In genomic region chr10:5603091-5603847, GRCh38 we compare ENCODE assay signal across 18 cellular contexts.
"Had no signal": no experiment of that assay in that cellular context is flagged by ENCODE, and none has a peak within 500 bp of the region (broad histone marks: within the 10 kb centered on the region; RNA-seq: fewer than 3 reads in every experiment).

No MANE protein-coding gene starts in this region.

- H3K9me3 Mint-ChIP-seq: activated T-helper 2 cell treated with anti-CD3 and anti-CD28 coated beads, Interferon-gamma antibody, Interleukin-2, Interleukin-4, amounts not matched to agents 10 μg/mL and 5 μg/mL and 100 μg/mL, durations not matched to agents 14 hours and 24 hours and 36 hours; stimulated activated effector memory CD8-positive, alpha-beta T cell treated with anti-CD3 and anti-CD28 coated beads, Interleukin-12 subunit alpha, Interleukin-12 subunit beta, amount 100 ng/mL, for 72 hours had no signal

- H3K36me3 ChIP-seq: brain microvascular endothelial cell, colonic mucosa, gastrocnemius medialis, heart left ventricle, left ventricle myocardium inferior, sigmoid colon, stomach had no signal

- ATAC-seq: esophagus mucosa; gastrocnemius medialis; heart left ventricle; stimulated activated effector memory CD8-positive, alpha-beta T cell treated with anti-CD3 and anti-CD28 coated beads, Interleukin-12 subunit alpha, Interleukin-12 subunit beta, amount 100 ng/mL, for 72 hours had no signal

- H3K36me3 Mint-ChIP-seq: memory B cell; naive B cell; stimulated activated effector memory CD8-positive, alpha-beta T cell treated with anti-CD3 and anti-CD28 coated beads, Interleukin-12 subunit alpha, Interleukin-12 subunit beta, amount 100 ng/mL, for 72 hours had no signal

- H3K4me1 ChIP-seq: colonic mucosa, left ventricle myocardium inferior, sigmoid colon had no signal

- H3K27me3 ChIP-seq: brain microvascular endothelial cell, colonic mucosa, gastrocnemius medialis, sigmoid colon, stomach had no signal

- H3K27ac ChIP-seq: brain microvascular endothelial cell, colonic mucosa, heart left ventricle, left ventricle myocardium inferior, sigmoid colon had no signal

- H3K9me3 ChIP-seq: colonic mucosa, gastrocnemius medialis, left ventricle myocardium inferior, sigmoid colon had no signal

- H3K27ac Mint-ChIP-seq: activated T-helper 2 cell treated with anti-CD3 and anti-CD28 coated beads, Interferon-gamma antibody, Interleukin-2, Interleukin-4, amounts not matched to agents 10 μg/mL and 5 μg/mL and 100 μg/mL, durations not matched to agents 14 hours and 24 hours and 36 hours; memory B cell; naive B cell; stimulated activated effector memory CD8-positive, alpha-beta T cell treated with anti-CD3 and anti-CD28 coated beads, Interleukin-12 subunit alpha, Interleukin-12 subunit beta, amount 100 ng/mL, for 72 hours had no signal

- H3K4me3 ChIP-seq: colonic mucosa, gastrocnemius medialis, heart left ventricle, left ventricle myocardium inferior, sigmoid colon, stomach had no signal

- H3K4me3 Mint-ChIP-seq: memory B cell; naive B cell; stimulated activated effector memory CD8-positive, alpha-beta T cell treated with anti-CD3 and anti-CD28 coated beads, Interleukin-12 subunit alpha, Interleukin-12 subunit beta, amount 100 ng/mL, for 72 hours had no signal

- H3K4me1 Mint-ChIP-seq: stimulated activated effector memory CD8-positive, alpha-beta T cell treated with anti-CD3 and anti-CD28 coated beads, Interleukin-12 subunit alpha, Interleukin-12 subunit beta, amount 100 ng/mL, for 72 hours had no signal

- DNase-seq: activated CD4-positive, alpha-beta T cell treated with anti-CD3 and anti-CD28 coated beads, Interleukin-2, amount 50 U/mL, for 48 hours; activated naive CD4-positive, alpha-beta T cell treated with Interleukin-2 at 50 U/mL for 16 hours; brain microvascular endothelial cell; central memory CD4-positive, alpha-beta T cell; colonic mucosa; gastrocnemius medialis; kidney glomerular epithelial cell; left ventricle myocardium inferior; naive B cell; sigmoid colon; stimulated activated CD4-positive, alpha-beta T cell treated with anti-CD3 and anti-CD28 coated beads, Interleukin-4, amount 100 ng/mL, for 24 hours; stomach; T-helper 2 cell had no signal
